In genomic region chr16:47885489-47885888, GRCh38 we compare ENCODE assay signal across 27 cellular contexts.
"Had no signal": no experiment of that assay in that cellular context is flagged by ENCODE, and none has a peak within 500 bp of the region (broad histone marks: within the 10 kb centered on the region; RNA-seq: fewer than 3 reads in every experiment).

No MANE protein-coding gene starts in this region.

- H3K27me3 ChIP-seq: ovary, right atrium auricular region, testis, thyroid gland, upper lobe of left lung, vagina had no signal

- ATAC-seq: left colon; left lung; lower lobe of right lung; natural killer cell; right lobe of liver; stimulated activated naive B cell treated with anti-CD40 and anti-IgM and Interleukin-4, amounts not matched to agents 10 μg/mL and 1 μg/mL and 100 μg/mL, for 72 hours; stimulated activated naive CD8-positive, alpha-beta T cell treated with anti-CD3 and anti-CD28 coated beads, Interleukin-15, Interleukin-2, amounts not matched to agents 100 U/mL and 50 U/mL, for 24 hours had no signal

- DNase-seq: hypothalamus; immature natural killer cell; kidney; left colon; left lung; lower lobe of right lung; mammary epithelial cell; mesenchymal stem cell; naive B cell; natural killer cell; nephron progenitor cell; ovary; right lobe of liver; stimulated activated CD4-positive, alpha-beta T cell treated with anti-CD3 and anti-CD28 coated beads, Interleukin-12 subunit alpha, Interleukin-12 subunit beta, amount 100 ng/mL, for 4 hours; stimulated activated CD4-positive, alpha-beta T cell treated with anti-CD3 and anti-CD28 coated beads, Interleukin-15, amount 100 ng/mL, for 24 hours; stimulated activated CD4-positive, alpha-beta T cell treated with anti-CD3 and anti-CD28 coated beads, Interleukin-2, amount 100 ng/mL, for 24 hours; stimulated activated CD4-positive, alpha-beta T cell treated with anti-CD3 and anti-CD28 coated beads, Interleukin-4, amount 100 ng/mL, for 1 hour; stimulated activated naive B cell treated with anti-CD40 and anti-IgM and Interleukin-4, amounts not matched to agents 10 μg/mL and 1 μg/mL and 100 μg/mL, for 72 hours; stimulated activated naive CD8-positive, alpha-beta T cell treated with anti-CD3 and anti-CD28 coated beads, Interleukin-15, Interleukin-2, amounts not matched to agents 100 U/mL and 50 U/mL, for 24 hours; stomach; testis; thyroid gland; transverse colon; upper lobe of left lung had no signal

- H3K9me3 ChIP-seq: left lung, lower lobe of right lung, ovary, right atrium auricular region, right lobe of liver, stomach, testis, thyroid gland, transverse colon, upper lobe of left lung, vagina had no signal

- H3K4me3 ChIP-seq: left lung, lower lobe of right lung, ovary, right atrium auricular region, right lobe of liver, stomach, testis, thyroid gland, transverse colon, upper lobe of left lung, vagina had no signal

- H3K36me3 ChIP-seq: left lung, lower lobe of right lung, ovary, right atrium auricular region, right lobe of liver, stomach, thyroid gland, transverse colon, upper lobe of left lung, vagina had no signal

- H3K27ac ChIP-seq: left lung, lower lobe of right lung, ovary, right atrium auricular region, right lobe of liver, stomach, testis, thyroid gland, transverse colon, upper lobe of left lung, vagina had no signal

- H3K4me1 ChIP-seq: left lung, lower lobe of right lung, right atrium auricular region, right lobe of liver, stomach, thyroid gland, transverse colon, upper lobe of left lung, vagina had no signal

- FAIRE-seq: islet of Langerhans, kidney had no signal
